In the genomic region with DNA sequence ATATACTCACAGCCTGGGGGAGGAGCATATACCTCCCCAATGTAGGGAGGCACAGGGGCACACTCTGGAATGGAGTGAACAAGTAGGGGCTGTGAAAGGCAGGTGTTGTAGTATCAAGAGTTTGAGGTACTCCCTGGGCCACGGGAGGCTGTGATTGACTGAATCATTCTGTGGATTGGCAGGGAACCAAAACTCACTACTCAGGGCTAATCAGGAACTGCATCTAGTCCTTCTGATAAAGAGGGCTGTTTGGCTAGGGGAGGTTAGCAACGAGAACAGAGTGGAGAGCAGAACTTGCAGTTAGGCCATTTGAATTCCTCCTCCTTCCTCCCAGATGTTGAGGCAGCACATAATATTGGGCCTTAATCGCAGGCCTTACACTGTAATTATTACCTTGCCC, we compare ENCODE assay signal across 1 cellular context.
TF ChIP-seq lines count a peak whose summit lies in the region.

No MANE protein-coding gene starts in this region.

TF ChIP-seq in H1, 55 proteins besides CTCF, POLR2A, EP300 and RAD21:
- TF ChIP-seq, protein P1, sequence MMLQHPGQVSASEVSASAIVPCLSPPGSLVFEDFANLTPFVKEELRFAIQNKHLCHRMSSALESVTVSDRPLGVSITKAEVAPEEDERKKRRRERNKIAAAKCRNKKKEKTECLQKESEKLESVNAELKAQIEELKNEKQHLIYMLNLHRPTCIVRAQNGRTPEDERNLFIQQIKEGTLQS (IDR thresholded peaks at IDR 0.05; ENCODE audit: insufficient read depth, low read depth, low read length): no peak
- no peak for TF ChIP-seq SP4 (IDR thresholded peaks at IDR 0.05; ENCODE audit: low read length)
- no peak for TF ChIP-seq SIX5 (IDR thresholded peaks at IDR 0.05; ENCODE audit: low read depth, low read length)
- TF ChIP-seq JUN (IDR thresholded peaks at IDR 0.05; ENCODE audit: low read depth, low read length): no peak
- TF ChIP-seq CHD1 (IDR thresholded peaks at IDR 0.05; ENCODE audit: low read depth, low read length): no peak
- TF ChIP-seq NANOG (IDR thresholded peaks at IDR 0.05; ENCODE audit: insufficient read depth, low read depth, low read length, poor library complexity, severe bottlenecking): no peak
- no peak for TF ChIP-seq RFX5 (IDR thresholded peaks at IDR 0.05; ENCODE audit: borderline replicate concordance, low read depth, low read length)
- no peak for TF ChIP-seq KDM4A (IDR thresholded peaks at IDR 0.05; ENCODE audit: low read depth, low read length, severe bottlenecking)
- no peak for TF ChIP-seq HDAC2 (IDR thresholded peaks at IDR 0.05; ENCODE audit: borderline replicate concordance in 1 of 2, low read depth in 2 of 2, low read length in 2 of 2)
- TF ChIP-seq YY1 (IDR thresholded peaks at IDR 0.05; ENCODE audit: low read depth, low read length): no peak
- TF ChIP-seq TCF12 (IDR thresholded peaks at IDR 0.05; ENCODE audit: low read depth, low read length): no peak
- no peak for TF ChIP-seq SP2 (IDR thresholded peaks at IDR 0.05; ENCODE audit: low read length)
- TF ChIP-seq ASH2L (IDR thresholded peaks at IDR 0.05; ENCODE audit: low read length): no peak
- no peak for TF ChIP-seq MAFK (IDR thresholded peaks at IDR 0.05; ENCODE audit: low read depth, low read length)
- TF ChIP-seq CBX5 (IDR thresholded peaks at IDR 0.05; ENCODE audit: low read depth, low read length): no peak
- TF ChIP-seq SIRT6 (IDR thresholded peaks at IDR 0.05; ENCODE audit: low read length): no peak
- TF ChIP-seq CHD2 (IDR thresholded peaks at IDR 0.05; ENCODE audit: low read length): no peak
- no peak for TF ChIP-seq TAF1 (IDR thresholded peaks at IDR 0.05; ENCODE audit: low read depth, low read length)
- TF ChIP-seq, protein P2, sequence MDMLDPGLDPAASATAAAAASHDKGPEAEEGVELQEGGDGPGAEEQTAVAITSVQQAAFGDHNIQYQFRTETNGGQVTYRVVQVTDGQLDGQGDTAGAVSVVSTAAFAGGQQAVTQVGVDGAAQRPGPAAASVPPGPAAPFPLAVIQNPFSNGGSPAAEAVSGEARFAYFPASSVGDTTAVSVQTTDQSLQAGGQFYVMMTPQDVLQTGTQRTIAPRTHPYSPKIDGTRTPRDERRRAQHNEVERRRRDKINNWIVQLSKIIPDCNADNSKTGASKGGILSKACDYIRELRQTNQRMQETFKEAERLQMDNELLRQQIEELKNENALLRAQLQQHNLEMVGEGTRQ (IDR thresholded peaks at IDR 0.05; ENCODE audit: low read length): no peak
- no peak for TF ChIP-seq CEBPB (IDR thresholded peaks at IDR 0.05; ENCODE audit: low read depth, low read length)
